ENCODE assay signal across 8 cellular contexts in the genomic region with DNA sequence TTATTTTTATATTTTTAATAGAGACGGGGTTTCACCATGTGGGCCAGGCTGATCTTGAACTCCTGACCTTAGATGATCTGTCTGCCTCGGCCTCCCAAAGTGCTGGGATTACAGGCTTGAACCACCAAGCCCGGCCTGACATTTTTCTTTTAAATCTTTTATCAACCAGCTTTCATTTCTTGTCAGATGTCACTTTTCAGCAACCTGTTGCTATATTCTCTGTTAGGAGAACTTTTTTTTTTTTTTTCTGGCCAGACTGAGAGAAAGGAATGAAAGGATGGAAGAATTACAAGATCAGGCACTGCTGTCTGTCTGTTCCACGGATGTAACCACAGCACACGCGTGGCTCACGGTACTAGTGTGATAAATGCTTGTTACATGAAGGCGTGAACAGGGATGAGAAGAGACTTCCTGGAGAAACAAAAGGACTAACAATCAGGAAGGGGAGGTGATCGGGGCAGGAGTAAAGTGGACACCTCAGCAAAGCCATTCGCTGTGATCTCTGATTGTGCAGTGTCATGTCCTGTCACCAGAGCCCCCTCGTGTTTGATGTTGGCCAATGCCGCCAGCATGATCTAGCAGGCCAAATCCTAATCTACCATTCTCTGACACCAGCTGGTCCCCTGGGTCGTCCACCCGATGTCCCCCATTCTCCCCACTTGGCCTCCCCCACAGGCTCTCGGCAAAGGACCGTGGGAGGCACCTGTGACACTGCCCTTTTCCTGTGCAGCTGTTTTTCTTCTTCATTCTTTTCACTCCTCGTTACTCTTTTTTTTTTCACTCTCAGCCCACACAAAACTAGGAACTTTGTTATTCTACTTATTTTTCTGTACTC.
DNase-seq lines count a peak whose midpoint lies in the region; ATAC-seq, FAIRE-seq and TF ChIP-seq lines count a peak whose summit lies in the region.

No MANE protein-coding gene starts in this region.

- H3K36me3 ChIP-seq in BJ (ENCODE audit: control insufficient read depth, insufficient read depth, low read length), result no peaks in the 10 kb centered on the region

- 0 out of 2 replicates have a peak overlapping the region, but pooled peaks have one; percentile 4 for H3K4me3 ChIP-seq in BJ (ENCODE audit: low read depth, low read length)

- peak overlapping the region; percentile 99 for H3K27ac ChIP-seq in epithelial cell of prostate

- peak; percentile 92 for FAIRE-seq in urothelium cell line (lab: Jason Lieb, UNC)

- ATAC-seq in GM19455 (IDR thresholded peaks at IDR 0.05; ENCODE audit: unreplicated experiment) (peak; percentile 38), HG02970 (IDR thresholded peaks at IDR 0.05; ENCODE audit: low FRiP score, unreplicated experiment) (no peak)

- peak; percentile 12; the same call in 1 of the 2 replicates for TF ChIP-seq CTCF in BJ (IDR thresholded peaks at IDR 0.05; ENCODE audit: insufficient read depth, low read depth, low read length)

- no peaks in the 10 kb centered on the region for H3K27me3 ChIP-seq in BJ (ENCODE audit: control insufficient read depth, insufficient read depth, low read length)

- POLR2A ChIA-PET in BJ (lab: Charles Lee), result no interaction called here

- CTCF ChIA-PET in BJ (lab: Yijun Ruan, JAX), result interaction anchor here (0.5 to 6.4 kb wide), 7 partner anchors 11 to 348 kb away, joined by 3 to 55 read pairs (median 18); no protein-coding TSS in a partner anchor

- DNase-seq in BJ (ENCODE audit: low read depth), result no peak
- DNase-seq in Kasumi-1 (lab: John Stamatoyannopoulos, UW), result peak; percentile 23 to 41
- peak; percentile 63 for DNase-seq in activated CD4-positive, alpha-beta T cell treated with anti-CD3 and anti-CD28 coated beads for 48 hours
- DNase-seq in epithelial cell of prostate (ENCODE audit: low read depth, low spot score), result no peak
- peak; percentile 89 for DNase-seq in myocyte (ENCODE audit: low read depth)
- DNase-seq in urothelium cell line (ENCODE audit: low spot score), result peak; percentile 86

Comparison
In these comparisons a context has a peak if more than half of its experiments do, and no peak if none do; other contexts are left out.
1. DNase-seq: peak in Kasumi-1 (2 of 2), activated CD4-positive, alpha-beta T cell treated with anti-CD3 and anti-CD28 coated beads for 48 hours (single experiment), myocyte (single experiment) and urothelium cell line (single experiment); none in BJ (single experiment) and epithelial cell of prostate (single experiment).